In genomic region chr18:48642503-48642902, GRCh38 we compare ENCODE assay signal across 18 cellular contexts.
DNase-seq lines count a peak whose midpoint lies in the region; ATAC-seq, FAIRE-seq and TF ChIP-seq lines count a peak whose summit lies in the region.
"Had no signal": no experiment of that assay in that cellular context is flagged by ENCODE, and none has a peak within 500 bp of the region (broad histone marks: within the 10 kb centered on the region; RNA-seq: fewer than 3 reads in every experiment).

No MANE protein-coding gene starts in this region.

- H2AFZ ChIP-seq in HepG2 (ENCODE audit: low read length) (no peak overlapping the region), astrocyte (ENCODE audit: low read depth, low read length) (no peak overlapping the region)

- no peak overlapping the region for H3K9ac ChIP-seq in HepG2 (ENCODE audit: insufficient read depth, low read depth, low read length)
- H3K9ac ChIP-seq in astrocyte (ENCODE audit: low read length): no peak overlapping the region
- H3K9ac ChIP-seq: BLaER1 treated with 17β-estradiol and CSF1 and Interleukin-3, amounts not matched to agents 10 nM and 100 nM had no signal

- H4K20me1 ChIP-seq in HepG2 (ENCODE audit: insufficient read depth, low read length): no peaks in the 10 kb centered on the region
- H4K20me1 ChIP-seq in astrocyte (ENCODE audit: insufficient read depth, low read length): peaks cover 33% of the 10 kb centered on the region

- no peak overlapping the region for H3K4me3 ChIP-seq in HepG2 (replicated peaks in 1 of 3; ENCODE audit: insufficient read depth in 1 of 3, low read depth in 2 of 3, low read length in 3 of 3)
- no peak overlapping the region for H3K4me3 ChIP-seq in right lobe of liver
- H3K4me3 ChIP-seq in astrocyte (ENCODE audit: insufficient read depth, low read depth, low read length): no peak overlapping the region
- H3K4me3 ChIP-seq: A549; BLaER1 treated with 17β-estradiol and CSF1 and Interleukin-3, amounts not matched to agents 10 nM and 100 nM; GM12878; HAP-1 had no signal

- H3K27me3 ChIP-seq in HepG2 (ENCODE audit: control insufficient read depth in 1 of 2, insufficient read depth in 2 of 2, low read length in 2 of 2) (no peaks in the 10 kb centered on the region), right lobe of liver (no peaks in the 10 kb centered on the region), astrocyte (ENCODE audit: insufficient read depth, low read length) (no peaks in the 10 kb centered on the region)
- H3K27me3 ChIP-seq: BLaER1 treated with 17β-estradiol and CSF1 and Interleukin-3, amounts not matched to agents 10 nM and 100 nM had no signal

- WGBS in HepG2 (ENCODE audit: low lambda C conversion rate): 67% methylated on average over 1 of the region's 1 CpG
- WGBS in right lobe of liver (ENCODE audit: insufficient coverage, low coverage, low lambda C conversion rate, missing lambda C conversion rate): 100% methylated on average over 1 of the region's 1 CpG

- TF ChIP-seq CTCF in HepG2 (CRISPR knock-in tag; IDR thresholded peaks at IDR 0.05) (no peak), right lobe of liver (IDR thresholded peaks at IDR 0.05) (no peak), astrocyte (IDR thresholded peaks at IDR 0.05; ENCODE audit: insufficient read depth, low read depth, low read length) (no peak), glutamatergic neuron (IDR thresholded peaks at IDR 0.05; ENCODE audit: partially characterized antibody, unreplicated experiment) (no peak)

- no peak for DNase-seq in HepG2 (ENCODE audit: low spot score)
- no peak for DNase-seq in right lobe of liver
- DNase-seq in astrocyte (ENCODE audit: low read depth): no peak
- no peak for DNase-seq in glutamatergic neuron
- DNase-seq in activated T-cell treated with anti-CD3 and anti-CD28 coated beads for 4 hours: no peak
- DNase-seq: Calu3; CD8-positive, alpha-beta T cell; DMS53; DND-41 had no signal

- H3K36me3 Mint-ChIP-seq in astrocyte (ENCODE audit: low read depth, unreplicated experiment) (peaks cover 62% of the 10 kb centered on the region), glutamatergic neuron (ENCODE audit: unreplicated experiment) (peaks cover 8% of the 10 kb centered on the region)
- H3K36me3 Mint-ChIP-seq: CD8-positive, alpha-beta T cell had no signal

- H3K27ac ChIP-seq in HepG2 (ENCODE audit: extremely low read length, insufficient read depth, low read length): no peak overlapping the region
- no peak overlapping the region for H3K27ac ChIP-seq in right lobe of liver
- H3K27ac ChIP-seq in astrocyte (ENCODE audit: low read depth, low read length): no peak overlapping the region
- H3K27ac ChIP-seq: 22Rv1; A549; BLaER1 treated with 17β-estradiol and CSF1 and Interleukin-3, amounts not matched to agents 10 nM and 100 nM had no signal

- H3K4me3 Mint-ChIP-seq in astrocyte (ENCODE audit: unreplicated experiment) (no peak overlapping the region), glutamatergic neuron (ENCODE audit: unreplicated experiment) (no peak overlapping the region)
- H3K4me3 Mint-ChIP-seq: B cell; CD8-positive, alpha-beta T cell had no signal

- H3K27ac Mint-ChIP-seq in astrocyte (ENCODE audit: unreplicated experiment) (peak overlapping the region; percentile 49), glutamatergic neuron (ENCODE audit: unreplicated experiment) (peak overlapping the region; percentile 7)
- H3K27ac Mint-ChIP-seq: B cell; CD8-positive, alpha-beta T cell had no signal

- no peaks in the 10 kb centered on the region for H3K9me3 ChIP-seq in HepG2 (ENCODE audit: low read length)
- no peaks in the 10 kb centered on the region for H3K9me3 ChIP-seq in right lobe of liver
- no peaks in the 10 kb centered on the region for H3K9me3 ChIP-seq in astrocyte (ENCODE audit: insufficient read depth, low read depth, low read length)
- H3K9me3 ChIP-seq: A549; BLaER1 treated with 17β-estradiol and CSF1 and Interleukin-3, amounts not matched to agents 10 nM and 100 nM; HAP-1 had no signal

- in situ Hi-C loops in HepG2 (cut with HindIII; ENCODE audit: extremely low pct_ligation_motif_present, low pct_unique_long_range_greater_than_20kb): no loop called here

- H3K9me3 Mint-ChIP-seq in astrocyte (ENCODE audit: unreplicated experiment): peaks cover 8% of the 10 kb centered on the region
- peaks cover 8% of the 10 kb centered on the region for H3K9me3 Mint-ChIP-seq in glutamatergic neuron (ENCODE audit: unreplicated experiment)

- no peak for TF ChIP-seq RAD21 in HepG2 (CRISPR knock-in tag; IDR thresholded peaks at IDR 0.05)

- H3K4me2 ChIP-seq in HepG2 (ENCODE audit: low read depth, low read length) (no peak overlapping the region), astrocyte (ENCODE audit: low read length) (no peak overlapping the region)
- H3K4me2 ChIP-seq: A549; BLaER1 treated with 17β-estradiol and CSF1 and Interleukin-3, amounts not matched to agents 10 nM and 100 nM had no signal

- peaks cover 51% of the 10 kb centered on the region for H3K4me1 Mint-ChIP-seq in astrocyte (ENCODE audit: low read depth, unreplicated experiment)
- H3K4me1 Mint-ChIP-seq in glutamatergic neuron (ENCODE audit: low read depth, unreplicated experiment): peaks cover 13% of the 10 kb centered on the region
- H3K4me1 Mint-ChIP-seq: B cell had no signal

- BruUV-seq in HepG2 (replicated peaks; lab: Mats Ljungman, UMichigan): no TSS peak

- POLR2A ChIA-PET in HepG2 (lab: Yijun Ruan, JAX): no interaction called here

- no peak for ATAC-seq in HepG2
- no peak for ATAC-seq in right lobe of liver
- no peak for ATAC-seq in GM18907 (IDR thresholded peaks at IDR 0.05; ENCODE audit: unreplicated experiment)
- ATAC-seq in HG02970 (IDR thresholded peaks at IDR 0.05; ENCODE audit: low FRiP score, unreplicated experiment): no peak
- ATAC-seq: A549; CD8-positive, alpha-beta T cell; GM12878 had no signal

- no peaks in the 10 kb centered on the region for H3K4me1 ChIP-seq in HepG2 (ENCODE audit: insufficient read depth, low read length)
- H3K4me1 ChIP-seq in right lobe of liver: peaks cover 0 to 11% (median 0%) of the 10 kb centered on the region in 4 donors
- H3K4me1 ChIP-seq in astrocyte (ENCODE audit: insufficient read depth, low read length): peaks cover 28% of the 10 kb centered on the region
- H3K4me1 ChIP-seq: A549, HAP-1 had no signal

- TF ChIP-seq EP300 in HepG2 (IDR thresholded peaks at IDR 0.05; ENCODE audit: low read depth in 2 of 2, low read length in 2 of 2) (no peak), HepG2 (CRISPR knock-in tag; IDR thresholded peaks at IDR 0.05; ENCODE audit: borderline replicate concordance) (no peak)

- H3K27me3 Mint-ChIP-seq in astrocyte (ENCODE audit: low read depth, unreplicated experiment): no peaks in the 10 kb centered on the region
- peaks cover 4% of the 10 kb centered on the region for H3K27me3 Mint-ChIP-seq in glutamatergic neuron (ENCODE audit: unreplicated experiment)
- H3K27me3 Mint-ChIP-seq: B cell had no signal

- no peak for TF ChIP-seq POLR2A in HepG2 (IDR thresholded peaks at IDR 0.05; ENCODE audit: insufficient read depth in 1 of 2, low read depth in 2 of 2, low read length in 2 of 2)
- no peak for TF ChIP-seq POLR2A in right lobe of liver (IDR thresholded peaks at IDR 0.05)

- intact Hi-C loops in HepG2 (cut with micrococcal nuclease; ENCODE audit: unreplicated experiment): no loop called here
- intact Hi-C loops in right lobe of liver (cut with DNase I): no loop called here

- CTCF ChIA-PET in HepG2 (lab: Yijun Ruan, JAX; ENCODE audit: low intra/inter-chr PET ratio, low total read pairs): no interaction called here

- FAIRE-seq in HepG2 (lab: Jason Lieb, UNC) (no peak), astrocyte (lab: Jason Lieb, UNC) (peak; percentile 39)
- FAIRE-seq: A549, GM12878, GM19239 had no signal

- H3K79me2 ChIP-seq in HepG2 (ENCODE audit: insufficient read depth, low read length) (no peaks in the 10 kb centered on the region), astrocyte (ENCODE audit: insufficient read depth, low read length) (peaks cover 30% of the 10 kb centered on the region)

- H3K36me3 ChIP-seq in HepG2 (replicated peaks in 1 of 2; ENCODE audit: control insufficient read depth in 1 of 2, insufficient read depth in 2 of 2, low read length in 2 of 2) (peaks cover 3 to 24% of the 10 kb centered on the region in 2 experiments), right lobe of liver (peaks cover 0 to 22% (median 0%) of the 10 kb centered on the region in 4 donors), astrocyte (ENCODE audit: insufficient read depth, low read length) (no peaks in the 10 kb centered on the region)
- H3K36me3 ChIP-seq: HAP-1 had no signal

TF ChIP-seq in HepG2, 621 proteins besides CTCF, POLR2A, EP300 and RAD21:
- TF ChIP-seq SMC3 (IDR thresholded peaks at IDR 0.05; ENCODE audit: low read length) (no peak), RBAK (CRISPR knock-in tag; IDR thresholded peaks at IDR 0.05) (peak; percentile 83), ZNF12 (CRISPR knock-in tag; IDR thresholded peaks at IDR 0.05) (peak; percentile 91)
TF ChIP-seq in HepG2: peak in this region for 2.
